Comparison of ENCODE assay signal across 5 cellular contexts in genomic region chr1:43139295-43139694, GRCh38. TPM values are rescaled to one million over a fixed set of nuclear protein-coding genes. Genes with fewer than 3 reads are reported as not detected.
"Had no signal": no experiment of that assay in that cellular context is flagged by ENCODE, and none has a peak within 500 bp of the region (broad histone marks: within the 10 kb centered on the region; RNA-seq: fewer than 3 reads in every experiment).

No MANE protein-coding gene starts in this region.

RNA-seq across cellular contexts. Expression of gene CFAP57, which starts 32.8 kb away (rescaled TPM):
- total RNA-seq: left colon, left lobe of liver, left ventricle myocardium inferior, left ventricle myocardium superior had no signal
- polyA plus RNA-seq: immature natural killer cell had no signal
